Comparison of ENCODE assay signal across 1 cellular context in genomic region chr22:31583861-31584485, GRCh38.
TF ChIP-seq lines count a peak whose summit lies in the region.

No MANE protein-coding gene starts in this region.

TF ChIP-seq in HepG2, 621 proteins besides CTCF, POLR2A, EP300 and RAD21 (continued from another document and continues in another):
- TF ChIP-seq ZNF407 (CRISPR knock-in tag; IDR thresholded peaks at IDR 0.05; ENCODE audit: not compliant biosample characterization) (no peak), RFX5 (IDR thresholded peaks at IDR 0.05; ENCODE audit: low read depth, low read length) (no peak), CCAR2 (optimal IDR thresholded peaks at IDR 0.05; ENCODE audit: low read depth, low read length) (no peak), SETDB1 (CRISPR knock-in tag; IDR thresholded peaks at IDR 0.05; ENCODE audit: borderline replicate concordance) (no peak), ZFP36L1 (CRISPR knock-in tag; IDR thresholded peaks at IDR 0.05) (no peak), ZBTB42 (CRISPR knock-in tag; IDR thresholded peaks at IDR 0.05) (no peak), PHF8 (CRISPR knock-in tag; IDR thresholded peaks at IDR 0.05) (no peak), ZSCAN29 (CRISPR knock-in tag; conservative IDR thresholded peaks at IDR 0.05) (no peak), SSRP1 (CRISPR knock-in tag; IDR thresholded peaks at IDR 0.05) (no peak), KLF12 (CRISPR knock-in tag; IDR thresholded peaks at IDR 0.05; ENCODE audit: borderline replicate concordance) (no peak), THAP11 (CRISPR knock-in tag; IDR thresholded peaks at IDR 0.05) (no peak), ZNF660 (CRISPR knock-in tag; IDR thresholded peaks at IDR 0.05; ENCODE audit: borderline replicate concordance, low read depth) (no peak), AHDC1 (CRISPR knock-in tag; IDR thresholded peaks at IDR 0.05; ENCODE audit: borderline replicate concordance) (peak; percentile 52; the same call in 1 of the 2 replicates), ZNF343 (CRISPR knock-in tag; IDR thresholded peaks at IDR 0.05) (no peak), ZNF615 (CRISPR knock-in tag; IDR thresholded peaks at IDR 0.05; ENCODE audit: borderline replicate concordance) (no peak), NFE2 (CRISPR knock-in tag; IDR thresholded peaks at IDR 0.05) (no peak), ZBTB26 (CRISPR knock-in tag; IDR thresholded peaks at IDR 0.05; ENCODE audit: borderline replicate concordance) (no peak), TRIM22 (IDR thresholded peaks at IDR 0.05) (no peak), ZNF12 (CRISPR knock-in tag; IDR thresholded peaks at IDR 0.05) (no peak), JDP2 (CRISPR knock-in tag; IDR thresholded peaks at IDR 0.05; ENCODE audit: borderline replicate concordance) (no peak), ZNF850 (CRISPR knock-in tag; conservative IDR thresholded peaks at IDR 0.05) (0 out of 2 replicates have a peak, but pooled peaks have one; percentile 47), NFKBIZ (CRISPR knock-in tag; IDR thresholded peaks at IDR 0.05) (no peak), TRAFD1 (CRISPR knock-in tag; IDR thresholded peaks at IDR 0.05; ENCODE audit: borderline replicate concordance) (no peak), ELF4 (CRISPR knock-in tag; IDR thresholded peaks at IDR 0.05; ENCODE audit: borderline replicate concordance) (no peak), ZNF777 (CRISPR knock-in tag; IDR thresholded peaks at IDR 0.05) (no peak), RXRA (CRISPR knock-in tag; IDR thresholded peaks at IDR 0.05) (no peak), REPIN1 (CRISPR knock-in tag; IDR thresholded peaks at IDR 0.05; ENCODE audit: borderline replicate concordance, low read depth) (no peak), BRCA1 (CRISPR knock-in tag; IDR thresholded peaks at IDR 0.05) (no peak), PTBP1 (IDR thresholded peaks at IDR 0.05; ENCODE audit: low read depth, low read length, poor library complexity, severe bottlenecking) (no peak), CHD2 (IDR thresholded peaks at IDR 0.05; ENCODE audit: low read depth, low read length) (no peak), ZKSCAN8 (CRISPR knock-in tag; IDR thresholded peaks at IDR 0.05; ENCODE audit: borderline replicate concordance) (no peak), ZSCAN30 (CRISPR knock-in tag; IDR thresholded peaks at IDR 0.05) (no peak), CSRNP1 (CRISPR knock-in tag; IDR thresholded peaks at IDR 0.05) (no peak), FOSL2 (CRISPR knock-in tag; IDR thresholded peaks at IDR 0.05) (peak; percentile 72), NR2C2 (CRISPR knock-in tag; IDR thresholded peaks at IDR 0.05; ENCODE audit: borderline replicate concordance) (no peak), THAP9 (CRISPR knock-in tag; IDR thresholded peaks at IDR 0.05; ENCODE audit: borderline replicate concordance) (no peak), TAF1 (CRISPR knock-in tag; IDR thresholded peaks at IDR 0.05) (no peak), ETV6 (CRISPR knock-in tag; conservative IDR thresholded peaks at IDR 0.05) (no peak)
